ENCODE assay signal across 13 cellular contexts in the genomic region with DNA sequence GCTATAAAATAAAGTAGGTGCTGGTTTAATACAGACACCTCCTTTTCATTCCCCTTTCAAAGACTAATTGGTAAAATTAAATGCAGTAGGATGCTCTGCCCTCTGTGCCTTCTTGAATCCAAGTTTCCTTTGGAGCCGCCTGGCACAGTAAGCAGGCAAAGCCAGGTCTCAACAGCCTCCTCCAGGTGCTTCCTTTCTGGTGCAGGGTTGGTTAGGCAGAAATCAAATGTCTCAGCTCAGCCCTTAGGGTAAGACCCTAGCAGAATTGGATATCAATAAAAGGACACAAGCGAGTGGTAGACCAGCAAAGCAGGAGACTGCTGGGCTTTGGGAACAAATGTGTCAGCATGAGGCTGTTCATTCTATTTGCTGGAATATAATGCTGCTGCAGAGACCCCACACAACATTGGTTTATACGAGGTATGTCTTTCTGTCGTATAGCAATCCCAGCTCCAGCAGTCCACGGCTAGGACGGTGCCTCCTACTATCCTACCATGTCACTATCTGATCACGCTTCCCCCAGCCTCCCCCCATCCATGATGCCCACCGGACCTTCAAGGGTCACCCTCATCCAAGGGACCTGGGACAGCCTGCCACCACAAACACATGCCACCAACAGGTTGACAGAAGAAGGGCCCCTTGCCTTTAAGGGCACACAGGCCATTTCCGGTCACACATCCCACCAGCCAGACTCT. TPM values are rescaled to one million over a fixed set of nuclear protein-coding genes. Genes with fewer than 3 reads are reported as not detected.
DNase-seq lines count a peak whose midpoint lies in the region; ATAC-seq, FAIRE-seq and TF ChIP-seq lines count a peak whose summit lies in the region.
"Had no signal": no experiment of that assay in that cellular context is flagged by ENCODE, and none has a peak within 500 bp of the region (broad histone marks: within the 10 kb centered on the region; RNA-seq: fewer than 3 reads in every experiment).

No MANE protein-coding gene starts in this region.

- H3K4me1 ChIP-seq in HUES64 (ENCODE audit: insufficient read depth, low read length) = peaks cover 16% of the 10 kb centered on the region
- peaks cover 46% of the 10 kb centered on the region for H3K4me1 ChIP-seq in astrocyte (ENCODE audit: insufficient read depth, low read length)
- peaks cover 3 to 13% of the 10 kb centered on the region in 2 donors for H3K4me1 ChIP-seq in lung (ENCODE audit: control insufficient read depth in 2 of 2, insufficient read depth in 2 of 2, low read length in 2 of 2)
- H3K4me1 ChIP-seq: colonic mucosa, parathyroid adenoma had no signal

- no peak overlapping the region for H2AFZ ChIP-seq in astrocyte (ENCODE audit: low read depth, low read length)
- H2AFZ ChIP-seq: parathyroid adenoma had no signal

- peaks cover 3% of the 10 kb centered on the region for H3K9me3 Mint-ChIP-seq in astrocyte (ENCODE audit: unreplicated experiment)

- H3K27ac Mint-ChIP-seq in astrocyte (ENCODE audit: unreplicated experiment) = peak overlapping the region; percentile 79

- peaks cover 11% of the 10 kb centered on the region for H3K79me2 ChIP-seq in astrocyte (ENCODE audit: insufficient read depth, low read length)
- H3K79me2 ChIP-seq: parathyroid adenoma had no signal

- H3K36me3 ChIP-seq in HUES64 (ENCODE audit: insufficient read depth, low read length) = peaks cover 72% of the 10 kb centered on the region
- H3K36me3 ChIP-seq in astrocyte (ENCODE audit: insufficient read depth, low read length) = peaks cover 62% of the 10 kb centered on the region
- H3K36me3 ChIP-seq in lung (ENCODE audit: control insufficient read depth in 2 of 2, insufficient read depth in 2 of 2, low read length in 2 of 2) = peaks cover 22 to 32% of the 10 kb centered on the region in 2 donors

- no peak overlapping the region for H3K4me3 ChIP-seq in HUES64 (ENCODE audit: low read length)
- H3K4me3 ChIP-seq in astrocyte (ENCODE audit: insufficient read depth, low read depth, low read length) = peak overlapping the region; percentile 4
- no peak overlapping the region for H3K4me3 ChIP-seq in lung
- H3K4me3 ChIP-seq: colonic mucosa, SK-N-MC had no signal

- peaks cover 32% of the 10 kb centered on the region for H3K36me3 Mint-ChIP-seq in astrocyte (ENCODE audit: low read depth, unreplicated experiment)

- peaks cover 44% of the 10 kb centered on the region for H3K4me1 Mint-ChIP-seq in astrocyte (ENCODE audit: low read depth, unreplicated experiment)

- in situ Hi-C loops in GM13976 (cut with MboI; ENCODE audit: low sequenced_read_pairs, unreplicated experiment) = no loop called here

- no peak for ATAC-seq in lung (ENCODE audit: insufficient read depth, low FRiP score)
- no peak for ATAC-seq in HG02798 (IDR thresholded peaks at IDR 0.05; ENCODE audit: poor library complexity, unreplicated experiment)
- ATAC-seq in HG03108 (IDR thresholded peaks at IDR 0.05; ENCODE audit: unreplicated experiment) = no peak

- H3K27me3 ChIP-seq in HUES64 (ENCODE audit: insufficient read depth, low read length) (no peaks in the 10 kb centered on the region), astrocyte (ENCODE audit: insufficient read depth, low read length) (no peaks in the 10 kb centered on the region), lung (ENCODE audit: control insufficient read depth, insufficient read depth) (no peaks in the 10 kb centered on the region)
- H3K27me3 ChIP-seq: colonic mucosa had no signal

- 96% methylated on average over 9 of the region's 9 CpGs for WGBS in HUES64
- WGBS in lung, 2 donors = 95 to 96% methylated on average over 9 of the region's 9 CpGs

- no peaks in the 10 kb centered on the region for H4K20me1 ChIP-seq in astrocyte (ENCODE audit: insufficient read depth, low read length)

- no peaks in the 10 kb centered on the region for H3K27me3 Mint-ChIP-seq in astrocyte (ENCODE audit: low read depth, unreplicated experiment)

- FAIRE-seq in astrocyte (lab: Jason Lieb, UNC) = no peak

- DNase-seq in astrocyte (ENCODE audit: low read depth) = no peak
- DNase-seq in lung (ENCODE audit: low spot score) = no peak
- DNase-seq in substantia nigra (lab: John Stamatoyannopoulos, UW) = no peak
- DNase-seq in NCI-H2196 treated with DMSO at 0.1 percent for 48 hours (lab: John Stamatoyannopoulos, UW; ENCODE audit: unreplicated experiment) = no peak
- no peak for DNase-seq in GM13976 (ENCODE audit: low spot score)
- DNase-seq: colonic mucosa, DMS153, NCI-H446 treated with DMSO at 0.1 percent for 48 hours had no signal

- H3K9ac ChIP-seq in HUES64 (ENCODE audit: low read depth, low read length) (no peak overlapping the region), astrocyte (ENCODE audit: low read length) (peak overlapping the region; percentile 72)
- H3K9ac ChIP-seq: parathyroid adenoma had no signal

- H3K27ac ChIP-seq in HUES64 (ENCODE audit: low read depth, low read length) (peak overlapping the region; percentile 82; the same call in 1 of the 2 replicates), astrocyte (ENCODE audit: low read depth, low read length) (peak overlapping the region; percentile 95), lung (ENCODE audit: low read depth in 1 of 2, low read length in 1 of 2) (peak overlapping the region; percentile 21 to 49), substantia nigra (ENCODE audit: low read depth, low read length, poor library complexity, severe bottlenecking) (peak overlapping the region; percentile 66)
- H3K27ac ChIP-seq: parathyroid adenoma had no signal

- no peak for TF ChIP-seq CTCF in astrocyte (IDR thresholded peaks at IDR 0.05; ENCODE audit: insufficient read depth, low read depth, low read length)
- TF ChIP-seq CTCF in lung (IDR thresholded peaks at IDR 0.05; ENCODE audit: control extremely low read depth, extremely low read depth) = no peak
- no peak for TF ChIP-seq CTCF in GM13976 (IDR thresholded peaks at IDR 0.05; ENCODE audit: borderline replicate concordance, control extremely low read depth, extremely low read depth, insufficient read depth, missing control alignments)

- H3K4me2 ChIP-seq in astrocyte (ENCODE audit: low read length) = peak overlapping the region; percentile 71

- H3K4me3 Mint-ChIP-seq in astrocyte (ENCODE audit: unreplicated experiment) = peak overlapping the region; percentile 23

- H3K9me3 ChIP-seq in HUES64 (ENCODE audit: insufficient read depth, low read depth, low read length) (no peaks in the 10 kb centered on the region), astrocyte (ENCODE audit: insufficient read depth, low read depth, low read length) (no peaks in the 10 kb centered on the region), lung (ENCODE audit: control insufficient read depth in 2 of 2, insufficient read depth in 1 of 2, low read length in 1 of 2) (no peaks in the 10 kb centered on the region)
- H3K9me3 ChIP-seq: colonic mucosa had no signal

RNA-seq across cellular contexts. Expression of gene CAPN2, which starts 58.4 kb away (rescaled TPM):
- 26.0 TPM for polyA plus RNA-seq in HUES64 (2013, experiment 1 of 2)
- polyA plus RNA-seq in HUES64 (2013, experiment 2 of 2) = 34.6 TPM
- total RNA-seq in astrocyte (340 and 391 TPM in 2 replicates), lung (100 to 1,000 TPM; 169 to 353 TPM)
- polyA plus RNA-seq in lung = 100 to 1,000 TPM; 144 to 168 TPM

Comparison
In these comparisons a context has a peak if more than half of its experiments do, and no peak if none do; other contexts are left out.
1. H3K27ac ChIP-seq: peak in every context shown above with its lines; median percentile 95 in astrocyte; 82 in HUES64; 66 in substantia nigra; 35 in lung.